In genomic region chr14:23307146-23307447, GRCh38 we compare ENCODE assay signal across 8 cellular contexts. TPM values are rescaled to one million over a fixed set of nuclear protein-coding genes. Genes with fewer than 3 reads are reported as not detected.
DNase-seq lines count a peak whose midpoint lies in the region; ATAC-seq and TF ChIP-seq lines count a peak whose summit lies in the region.

No MANE protein-coding gene starts in this region.

- DNase-seq in left ventricle myocardium inferior (no peak), cardiac septum (ENCODE audit: low spot score) (no peak), aorta (no peak), NK-92 (lab: John Stamatoyannopoulos, UW; ENCODE audit: unreplicated experiment) (no peak), cerebellar cortex (ENCODE audit: low spot score) (no peak), NCI-H1417 treated with DMSO at 0.1 percent for 48 hours (lab: John Stamatoyannopoulos, UW) (no peak)

- H3K36me3 ChIP-seq in left ventricle myocardium inferior (peaks cover 30% of the 10 kb centered on the region), mucosa of stomach (ENCODE audit: control insufficient read depth, insufficient read depth, low read length) (no peaks in the 10 kb centered on the region), aorta (ENCODE audit: control insufficient read depth in 1 of 2, insufficient read depth in 2 of 2, low read length in 1 of 2) (peaks cover 0 to 3% of the 10 kb centered on the region in 2 donors)

- H3K27ac ChIP-seq in left ventricle myocardium inferior (replicated peaks) (peak overlapping the region; percentile 94), cingulate gyrus (ENCODE audit: low read depth, low read length) (peak overlapping the region; percentile 94), aorta (ENCODE audit: low read depth in 1 of 2, low read length in 2 of 2) (peak overlapping the region; percentile 23 to 28)

- 0 to 1% methylated on average over 3 of the region's 3 CpGs for WGBS in aorta, 2 donors

- no peak for ATAC-seq in aorta (ENCODE audit: low FRiP score)

- TF ChIP-seq CTCF in left ventricle myocardium inferior (IDR thresholded peaks at IDR 0.05; ENCODE audit: borderline replicate concordance) = no peak

- H3K4me3 ChIP-seq in left ventricle myocardium inferior (peak overlapping the region; percentile 81), mucosa of stomach (ENCODE audit: low read length) (peak overlapping the region; percentile 94), aorta (ENCODE audit: low read length in 2 of 2) (peak overlapping the region; percentile 13 to 31)

- peak overlapping the region; percentile 97 for H3K9ac ChIP-seq in mucosa of stomach (ENCODE audit: low read length)

- intact Hi-C loops in left ventricle myocardium inferior (cut with micrococcal nuclease) (no loop called here), cardiac septum (cut with DNase I) (loop anchor here (2.0 to 10.0 kb wide), 3 partner anchors 14 to 212 kb away; partner anchors contain the start of genes ACIN1, C14orf119, NGDN and PABPN1), aorta (cut with DNase I) (no loop called here)

- H3K27me3 ChIP-seq in left ventricle myocardium inferior (ENCODE audit: low read depth) = no peaks in the 10 kb centered on the region
- H3K27me3 ChIP-seq in mucosa of stomach (ENCODE audit: control insufficient read depth, insufficient read depth, low read length) = no peaks in the 10 kb centered on the region
- H3K27me3 ChIP-seq in aorta (ENCODE audit: control insufficient read depth in 1 of 2, insufficient read depth in 2 of 2, low read length in 1 of 2) = no peaks in the 10 kb centered on the region

- H3K4me1 ChIP-seq in left ventricle myocardium inferior = peaks cover 50% of the 10 kb centered on the region
- H3K4me1 ChIP-seq in mucosa of stomach (ENCODE audit: control insufficient read depth, insufficient read depth, low read length) = peaks cover 37% of the 10 kb centered on the region
- H3K4me1 ChIP-seq in aorta (ENCODE audit: control insufficient read depth in 1 of 2, insufficient read depth in 2 of 2, low read length in 2 of 2) = no peaks in the 10 kb centered on the region

- H3K9me3 ChIP-seq in left ventricle myocardium inferior (replicated peaks) (no peaks in the 10 kb centered on the region), mucosa of stomach (ENCODE audit: control insufficient read depth, low read length) (no peaks in the 10 kb centered on the region), aorta (ENCODE audit: control insufficient read depth, low read length) (no peaks in the 10 kb centered on the region)

RNA-seq across cellular contexts. Expression of gene BCL2L2, which starts 0.5 kb away (rescaled TPM):
- total RNA-seq in left ventricle myocardium inferior (37.5 TPM), cardiac septum (48.2 TPM), aorta (10 to 100 TPM; 68.6 to 70.7 TPM)
- polyA plus RNA-seq in aorta = 100 to 1,000 TPM in 1 of 2 donors, 10 to 100 TPM in 1; 66.1 to 114 TPM

RNA-seq across cellular contexts. Expression of gene PPP1R3E, which starts 4.4 kb away (rescaled TPM):
- 9.0 TPM for total RNA-seq in left ventricle myocardium inferior
- 6.2 TPM for total RNA-seq in cardiac septum
- total RNA-seq in aorta = 10 to 100 TPM in 1 of 2 donors, 1 to 10 TPM in 1; 9.3 to 13.8 TPM
- 10 to 100 TPM in 1 of 2 donors, 1 to 10 TPM in 1; 4.9 to 13.3 TPM for polyA plus RNA-seq in aorta

RNA-seq across cellular contexts. Expression of gene PABPN1, which starts 14.2 kb away (rescaled TPM):
- 71.2 TPM for total RNA-seq in left ventricle myocardium inferior
- total RNA-seq in cardiac septum = 82.9 TPM
- 100 to 1,000 TPM; 106 to 139 TPM for total RNA-seq in aorta
- 100 to 1,000 TPM in 1 of 2 donors, 10 to 100 TPM in 1; 57.0 to 226 TPM for polyA plus RNA-seq in aorta

RNA-seq across cellular contexts. Expression of gene HOMEZ, which starts 21.2 kb away (rescaled TPM):
- total RNA-seq in left ventricle myocardium inferior (9.1 TPM), cardiac septum (9.0 TPM), aorta (10 to 100 TPM in 1 of 2 donors, 1 to 10 TPM in 1; 5.8 to 10.6 TPM)
- 1 to 10 TPM; 1.9 to 2.9 TPM for polyA plus RNA-seq in aorta

RNA-seq across cellular contexts. Expression of gene SLC22A17, which starts 45.6 kb away (rescaled TPM):
- 9.7 TPM for total RNA-seq in left ventricle myocardium inferior
- total RNA-seq in cardiac septum = 10.6 TPM
- 10 to 100 TPM; 25.8 to 47.8 TPM for total RNA-seq in aorta
- 10 to 100 TPM in 1 of 2 donors, 1 to 10 TPM in 1; 7.5 to 85.8 TPM for polyA plus RNA-seq in aorta

Comparison
In these comparisons a context has a peak if more than half of its experiments do, and no peak if none do; other contexts are left out.
1. H3K27ac ChIP-seq: peak in every context shown above with its lines; median percentile 94 in left ventricle myocardium inferior; 94 in cingulate gyrus; 26 in aorta.
2. H3K4me3 ChIP-seq: peak in every context shown above with its lines; median percentile 94 in mucosa of stomach; 81 in left ventricle myocardium inferior; 22 in aorta.